In genomic region chr10:77715536-77715935, GRCh38 we compare ENCODE assay signal across 22 cellular contexts.
"Had no signal": no experiment of that assay in that cellular context is flagged by ENCODE, and none has a peak within 500 bp of the region (broad histone marks: within the 10 kb centered on the region; RNA-seq: fewer than 3 reads in every experiment).

No MANE protein-coding gene starts in this region.

- FAIRE-seq: colon, islet of Langerhans, keratinocyte had no signal

- H3K27ac Mint-ChIP-seq: mesothelial cell of epicardium had no signal

- H3K27ac ChIP-seq: coronary artery, dorsolateral prefrontal cortex, esophagus squamous epithelium, gastrocnemius medialis, heart right ventricle, left lung, lower lobe of right lung had no signal

- H3K4me3 Mint-ChIP-seq: mesothelial cell of epicardium, naive B cell had no signal

- DNase-seq: dorsolateral prefrontal cortex; effector CD4-positive, alpha-beta T cell; effector memory CD4-positive, alpha-beta T cell; esophagus squamous epithelium; foreskin fibroblast; foreskin melanocyte; gastrocnemius medialis; glutamatergic neuron; heart right ventricle; hippocampal formation; left cardiac atrium; left lung; left ventricle myocardium superior; lower lobe of right lung; mesenchymal stem cell; naive B cell had no signal

- H3K36me3 Mint-ChIP-seq: mesothelial cell of epicardium, naive B cell had no signal

- H3K9me3 Mint-ChIP-seq: mesothelial cell of epicardium had no signal

- H3K4me3 ChIP-seq: coronary artery, dorsolateral prefrontal cortex, esophagus squamous epithelium, gastrocnemius medialis, heart right ventricle, left lung, lower lobe of right lung, mucosa of descending colon had no signal

- ATAC-seq: gastrocnemius medialis, heart right ventricle, left cardiac atrium, left lung, left ventricle myocardium superior, lower lobe of right lung, mucosa of descending colon had no signal

- H3K9me3 ChIP-seq: esophagus squamous epithelium, gastrocnemius medialis, heart right ventricle, left lung, lower lobe of right lung, mucosa of descending colon had no signal

- H3K36me3 ChIP-seq: esophagus squamous epithelium, gastrocnemius medialis, heart right ventricle, left lung, lower lobe of right lung had no signal
